ENCODE assay signal across 8 cellular contexts in genomic region chr3:27633224-27633545, GRCh38.
DNase-seq lines count a peak whose midpoint lies in the region; ATAC-seq and TF ChIP-seq lines count a peak whose summit lies in the region.

No MANE protein-coding gene starts in this region.

- TF ChIP-seq CTCF in natural killer cell (IDR thresholded peaks at IDR 0.05), result no peak

- no peaks in the 10 kb centered on the region for H3K27me3 ChIP-seq in ACC112 (ENCODE audit: insufficient read depth, low read length)

- peak overlapping the region; percentile 87 for H2AFZ ChIP-seq in ACC112 (ENCODE audit: low read length, unreplicated experiment)

- H3K79me2 ChIP-seq in ACC112 (ENCODE audit: control insufficient read depth, insufficient read depth, low read length, unreplicated experiment), result peaks cover 4% of the 10 kb centered on the region

- no peaks in the 10 kb centered on the region for H3K36me3 Mint-ChIP-seq in natural killer cell

- ATAC-seq in GM18511 (IDR thresholded peaks at IDR 0.05; ENCODE audit: unreplicated experiment) (peak; percentile 38), HG03066 (IDR thresholded peaks at IDR 0.05; ENCODE audit: low read depth, unreplicated experiment) (peak; percentile 40), natural killer cell (peak; percentile 35 to 49 (median 41))

- H3K4me1 Mint-ChIP-seq in natural killer cell, result peaks cover 16 to 21% of the 10 kb centered on the region in 2 donors

- H3K4me1 ChIP-seq in ACC112 (ENCODE audit: control insufficient read depth, insufficient read depth, low read length, unreplicated experiment), result peaks cover 23% of the 10 kb centered on the region

- peak overlapping the region; percentile 86 to 97 for H3K27ac Mint-ChIP-seq in natural killer cell

- intact Hi-C loops in natural killer cell (cut with micrococcal nuclease), result loop anchor here (10.0 kb wide), 1 partner anchor 148 kb away; the partner anchor contains the start of gene SLC4A7

- peak overlapping the region; percentile 88 for H3K4me3 ChIP-seq in ACC112 (ENCODE audit: low read depth, low read length)

- H3K36me3 ChIP-seq in ACC112 (ENCODE audit: insufficient read depth, low read length), result no peaks in the 10 kb centered on the region

- H3K27me3 Mint-ChIP-seq in natural killer cell (ENCODE audit: low read depth in 2 of 2), result no peaks in the 10 kb centered on the region

- no peaks in the 10 kb centered on the region for H3K9me3 Mint-ChIP-seq in natural killer cell

- peak overlapping the region; percentile 87 for H3K4me3 Mint-ChIP-seq in natural killer cell

- H3K27ac ChIP-seq in ACC112 (ENCODE audit: low read depth, low read length), result peak overlapping the region; percentile 73
- H3K27ac ChIP-seq in epithelial cell of prostate, result peak overlapping the region; percentile 65

- DNase-seq in SHP77 treated with DMSO at 0.1 percent for 48 hours (lab: John Stamatoyannopoulos, UW) (peak; percentile 55), epithelial cell of prostate (ENCODE audit: low read depth, low spot score) (no peak), natural killer cell (no peak), NCI-H2107 treated with DMSO at 0.1 percent for 48 hours (lab: John Stamatoyannopoulos, UW; ENCODE audit: unreplicated experiment) (no peak), iPS-NIHi7 (ENCODE audit: extremely low spot score) (no peak)
